Comparison of ENCODE assay signal across 21 cellular contexts in genomic region chr21:38359835-38360234, GRCh38.
DNase-seq lines count a peak whose midpoint lies in the region; ATAC-seq, FAIRE-seq and TF ChIP-seq lines count a peak whose summit lies in the region.
"Had no signal": no experiment of that assay in that cellular context is flagged by ENCODE, and none has a peak within 500 bp of the region (broad histone marks: within the 10 kb centered on the region; RNA-seq: fewer than 3 reads in every experiment).

No MANE protein-coding gene starts in this region.

- no peaks in the 10 kb centered on the region for H4K20me1 ChIP-seq in osteoblast (ENCODE audit: insufficient read depth, low read length)
- H4K20me1 ChIP-seq: BLaER1 treated with 17β-estradiol and CSF1 and Interleukin-3, amounts not matched to agents 10 nM and 100 nM had no signal

- no peak for DNase-seq in bronchial epithelial cell (ENCODE audit: low read depth)
- DNase-seq in osteoblast (ENCODE audit: insufficient read length, low spot score, missing footprints): peak; percentile 18
- peak; percentile 19 for DNase-seq in ureter (ENCODE audit: low spot score)
- no peak for DNase-seq in SJCRH30
- DNase-seq: AML-193; Caco-2; Calu3; CD4-positive, alpha-beta T cell; CD8-positive, alpha-beta T cell; DMS79 treated with DMSO at 0.1 percent for 48 hours; GF-D8 had no signal

- H3K4me3 ChIP-seq in bronchial epithelial cell (ENCODE audit: low read depth, low read length) (no peak overlapping the region), osteoblast (ENCODE audit: insufficient read depth, low read length) (no peak overlapping the region), SJCRH30 (no peak overlapping the region)
- H3K4me3 ChIP-seq: A549; BLaER1 treated with 17β-estradiol and CSF1 and Interleukin-3, amounts not matched to agents 10 nM and 100 nM had no signal

- TF ChIP-seq CTCF in bronchial epithelial cell (IDR thresholded peaks at IDR 0.05; ENCODE audit: insufficient read depth, low read length, severe bottlenecking) (no peak), osteoblast (IDR thresholded peaks at IDR 0.05; ENCODE audit: extremely low read depth, low read depth, low read length) (no peak)

- no peak overlapping the region for H3K4me2 ChIP-seq in osteoblast (ENCODE audit: insufficient read depth, low read length)
- H3K4me2 ChIP-seq: A549; BLaER1 treated with 17β-estradiol and CSF1 and Interleukin-3, amounts not matched to agents 10 nM and 100 nM had no signal

- H3K9me3 ChIP-seq in osteoblast (ENCODE audit: low read depth, low read length) (no peaks in the 10 kb centered on the region), SJCRH30 (replicated peaks) (no peaks in the 10 kb centered on the region)
- H3K9me3 ChIP-seq: A549, Caco-2 had no signal

- peaks cover 2% of the 10 kb centered on the region for H3K4me1 ChIP-seq in osteoblast (ENCODE audit: insufficient read depth, low read length)
- no peaks in the 10 kb centered on the region for H3K4me1 ChIP-seq in SJCRH30
- H3K4me1 ChIP-seq: Caco-2 had no signal

- no peak overlapping the region for H3K27ac ChIP-seq in osteoblast (ENCODE audit: low read depth, low read length)
- no peak overlapping the region for H3K27ac ChIP-seq in SJCRH30
- H3K27ac ChIP-seq: 22Rv1; A549; BLaER1 treated with 17β-estradiol and CSF1 and Interleukin-3, amounts not matched to agents 10 nM and 100 nM; C4-2B had no signal

- no peak for ATAC-seq in HG03460 (IDR thresholded peaks at IDR 0.05; ENCODE audit: unreplicated experiment)
- ATAC-seq in GM19351 (IDR thresholded peaks at IDR 0.05; ENCODE audit: unreplicated experiment): no peak
- ATAC-seq: A549; CD8-positive, alpha-beta T cell had no signal

- no peaks in the 10 kb centered on the region for H3K79me2 ChIP-seq in osteoblast (ENCODE audit: insufficient read depth, low read length)

- FAIRE-seq in bronchial epithelial cell (lab: Jason Lieb, UNC): peak; percentile 36
- FAIRE-seq: A549, D721Med, G401.6, GM12891, GM19239 had no signal

- H3K27me3 ChIP-seq in bronchial epithelial cell (ENCODE audit: control insufficient read depth, insufficient read depth, low read length) (no peaks in the 10 kb centered on the region), osteoblast (ENCODE audit: insufficient read depth, low read length) (peaks cover 18% of the 10 kb centered on the region), SJCRH30 (no peaks in the 10 kb centered on the region)
- H3K27me3 ChIP-seq: BLaER1 treated with 17β-estradiol and CSF1 and Interleukin-3, amounts not matched to agents 10 nM and 100 nM had no signal

- H2AFZ ChIP-seq in osteoblast (ENCODE audit: low read length): no peak overlapping the region

- H3K36me3 ChIP-seq in bronchial epithelial cell (ENCODE audit: control insufficient read depth, insufficient read depth, low read length) (no peaks in the 10 kb centered on the region), osteoblast (ENCODE audit: insufficient read depth, low read length) (no peaks in the 10 kb centered on the region), SJCRH30 (no peaks in the 10 kb centered on the region)
- H3K36me3 ChIP-seq: BLaER1 treated with 17β-estradiol and CSF1 and Interleukin-3, amounts not matched to agents 10 nM and 100 nM had no signal

Comparison
In these comparisons a context has a peak if more than half of its experiments do, and no peak if none do; other contexts are left out.
1. DNase-seq: peak in osteoblast (single experiment) and ureter (single experiment); none in bronchial epithelial cell (single experiment) and SJCRH30 (0 of 2).